Comparison of ENCODE assay signal across 13 cellular contexts in genomic region chr3:159855599-159856495, GRCh38. TPM values are rescaled to one million over a fixed set of nuclear protein-coding genes. Genes with fewer than 3 reads are reported as not detected.
DNase-seq lines count a peak whose midpoint lies in the region; ATAC-seq and TF ChIP-seq lines count a peak whose summit lies in the region.
"Had no signal": no experiment of that assay in that cellular context is flagged by ENCODE, and none has a peak within 500 bp of the region (broad histone marks: within the 10 kb centered on the region; RNA-seq: fewer than 3 reads in every experiment).

No MANE protein-coding gene starts in this region.

- H3K4me1 Mint-ChIP-seq in neural progenitor cell = peaks cover 87% of the 10 kb centered on the region
- peaks cover 5% of the 10 kb centered on the region for H3K4me1 Mint-ChIP-seq in activated CD4-positive, alpha-beta T cell treated with anti-CD3 and anti-CD28 coated beads, Interleukin-2, amount 10 ng/mL, durations not matched to agents 7 days and 5 days
- H3K4me1 Mint-ChIP-seq: activated CD8-positive, alpha-beta memory T cell treated with anti-CD3 and anti-CD28 coated beads, Interleukin-2, amount 10 ng/mL, durations not matched to agents 7 days and 5 days had no signal

- H3K27ac ChIP-seq in ACC112 (ENCODE audit: low read depth, low read length) = peak overlapping the region; percentile 30
- H3K27ac ChIP-seq in epithelial cell of prostate = peak overlapping the region; percentile 86
- H3K27ac ChIP-seq in neural progenitor cell = peak overlapping the region; percentile 76
- no peak overlapping the region for H3K27ac ChIP-seq in WERI-Rb-1
- H3K27ac ChIP-seq: ovary, testis had no signal

- DNase-seq in NCI-H69 (lab: John Stamatoyannopoulos, UW) = peak; percentile 27
- no peak for DNase-seq in epithelial cell of prostate (ENCODE audit: low read depth, low spot score)
- DNase-seq in neural progenitor cell (ENCODE audit: low spot score) = peak; percentile 33
- no peak for DNase-seq in WERI-Rb-1
- no peak for DNase-seq in activated CD4-positive, alpha-beta T cell treated with anti-CD3 and anti-CD28 coated beads, Interleukin-2, amount 10 ng/mL, durations not matched to agents 7 days and 5 days
- DNase-seq: activated CD8-positive, alpha-beta memory T cell treated with anti-CD3 and anti-CD28 coated beads, Interleukin-2, amount 10 ng/mL, durations not matched to agents 7 days and 5 days; ovary; stimulated activated CD4-positive, alpha-beta T cell treated with anti-CD3 and anti-CD28 coated beads, Interleukin-4, amount 100 ng/mL, for 24 hours; testis had no signal

- ATAC-seq in GM21576 (IDR thresholded peaks at IDR 0.05; ENCODE audit: unreplicated experiment) (no peak), GM18870 (IDR thresholded peaks at IDR 0.05; ENCODE audit: unreplicated experiment) (no peak)
- ATAC-seq: activated CD8-positive, alpha-beta memory T cell treated with anti-CD3 and anti-CD28 coated beads, Interleukin-2, amount 10 ng/mL, durations not matched to agents 7 days and 5 days had no signal

- peak overlapping the region; percentile 58 for H3K4me3 Mint-ChIP-seq in neural progenitor cell
- no peak overlapping the region for H3K4me3 Mint-ChIP-seq in activated CD4-positive, alpha-beta T cell treated with anti-CD3 and anti-CD28 coated beads, Interleukin-2, amount 10 ng/mL, durations not matched to agents 7 days and 5 days
- H3K4me3 Mint-ChIP-seq: activated CD8-positive, alpha-beta memory T cell treated with anti-CD3 and anti-CD28 coated beads, Interleukin-2, amount 10 ng/mL, durations not matched to agents 7 days and 5 days; IgD-negative memory B cell had no signal

- H3K4me3 ChIP-seq in ACC112 (ENCODE audit: low read depth, low read length) (0 out of 2 replicates have a peak overlapping the region, but pooled peaks have one; percentile 11), neural progenitor cell (no peak overlapping the region), WERI-Rb-1 (ENCODE audit: low read depth, low read length) (no peak overlapping the region)
- H3K4me3 ChIP-seq: ovary, testis had no signal

- H3K79me2 ChIP-seq in ACC112 (ENCODE audit: control insufficient read depth, insufficient read depth, low read length, unreplicated experiment) (peaks cover 47% of the 10 kb centered on the region), neural progenitor cell (ENCODE audit: low read depth) (peaks cover 61% of the 10 kb centered on the region)

- H3K9ac ChIP-seq in neural progenitor cell = no peak overlapping the region

- no peaks in the 10 kb centered on the region for H3K9me3 ChIP-seq in neural progenitor cell (ENCODE audit: low read depth)
- H3K9me3 ChIP-seq in WERI-Rb-1 (ENCODE audit: severe bottlenecking) = no peaks in the 10 kb centered on the region
- H3K9me3 ChIP-seq: ovary, testis had no signal

- H3K4me2 ChIP-seq in neural progenitor cell = peak overlapping the region; percentile 37

- H3K27me3 ChIP-seq in ACC112 (ENCODE audit: insufficient read depth, low read length) = no peaks in the 10 kb centered on the region
- H3K27me3 ChIP-seq in neural progenitor cell = no peaks in the 10 kb centered on the region
- no peaks in the 10 kb centered on the region for H3K27me3 ChIP-seq in WERI-Rb-1 (ENCODE audit: insufficient read depth, low read depth, severe bottlenecking)
- H3K27me3 ChIP-seq: ovary, testis had no signal

- H3F3A ChIP-seq in neural progenitor cell (ENCODE audit: low read depth) = peaks cover 26% of the 10 kb centered on the region

- CTCF ChIA-PET in activated CD4-positive, alpha-beta T cell treated with anti-CD3 and anti-CD28 coated beads, Interleukin-2, amount 10 ng/mL, durations not matched to agents 7 days and 5 days (lab: Charles Lee) = no interaction called here

- H3K27me3 Mint-ChIP-seq in neural progenitor cell (ENCODE audit: insufficient read depth, low read depth) = peaks cover 2% of the 10 kb centered on the region
- peaks cover 32% of the 10 kb centered on the region for H3K27me3 Mint-ChIP-seq in activated CD4-positive, alpha-beta T cell treated with anti-CD3 and anti-CD28 coated beads, Interleukin-2, amount 10 ng/mL, durations not matched to agents 7 days and 5 days

- no peaks in the 10 kb centered on the region for H3K9me3 Mint-ChIP-seq in neural progenitor cell
- no peaks in the 10 kb centered on the region for H3K9me3 Mint-ChIP-seq in activated CD4-positive, alpha-beta T cell treated with anti-CD3 and anti-CD28 coated beads, Interleukin-2, amount 10 ng/mL, durations not matched to agents 7 days and 5 days
- H3K9me3 Mint-ChIP-seq: IgD-negative memory B cell had no signal

- TF ChIP-seq CTCF in neural progenitor cell (IDR thresholded peaks at IDR 0.05) (no peak), WERI-Rb-1 (IDR thresholded peaks at IDR 0.05; ENCODE audit: low read depth, low read length) (no peak)

- H3K36me3 ChIP-seq in ACC112 (ENCODE audit: insufficient read depth, low read length) (no peaks in the 10 kb centered on the region), neural progenitor cell (no peaks in the 10 kb centered on the region), WERI-Rb-1 (no peaks in the 10 kb centered on the region)
- H3K36me3 ChIP-seq: ovary had no signal

- POLR2A ChIA-PET in activated CD4-positive, alpha-beta T cell treated with anti-CD3 and anti-CD28 coated beads, Interleukin-2, amount 10 ng/mL, durations not matched to agents 7 days and 5 days (lab: Charles Lee) = no interaction called here

- H3K27ac Mint-ChIP-seq in neural progenitor cell = peak overlapping the region; percentile 76
- H3K27ac Mint-ChIP-seq in activated CD4-positive, alpha-beta T cell treated with anti-CD3 and anti-CD28 coated beads, Interleukin-2, amount 10 ng/mL, durations not matched to agents 7 days and 5 days = no peak overlapping the region
- H3K27ac Mint-ChIP-seq: activated CD8-positive, alpha-beta memory T cell treated with anti-CD3 and anti-CD28 coated beads, Interleukin-2, amount 10 ng/mL, durations not matched to agents 7 days and 5 days; IgD-negative memory B cell had no signal

- H3K4me1 ChIP-seq in ACC112 (ENCODE audit: control insufficient read depth, insufficient read depth, low read length, unreplicated experiment) = peaks cover 62% of the 10 kb centered on the region
- peaks cover 74% of the 10 kb centered on the region for H3K4me1 ChIP-seq in neural progenitor cell
- H3K4me1 ChIP-seq: testis had no signal

- H3K36me3 Mint-ChIP-seq in neural progenitor cell = no peaks in the 10 kb centered on the region
- H3K36me3 Mint-ChIP-seq in activated CD4-positive, alpha-beta T cell treated with anti-CD3 and anti-CD28 coated beads, Interleukin-2, amount 10 ng/mL, durations not matched to agents 7 days and 5 days (ENCODE audit: low read depth) = no peaks in the 10 kb centered on the region
- H3K36me3 Mint-ChIP-seq: activated CD8-positive, alpha-beta memory T cell treated with anti-CD3 and anti-CD28 coated beads, Interleukin-2, amount 10 ng/mL, durations not matched to agents 7 days and 5 days; IgD-negative memory B cell had no signal

- H4K20me1 ChIP-seq in neural progenitor cell (ENCODE audit: low read depth) = peaks cover 21% of the 10 kb centered on the region

- H2AFZ ChIP-seq in ACC112 (ENCODE audit: low read length, unreplicated experiment) = no peak overlapping the region
- H2AFZ ChIP-seq in neural progenitor cell (replicated peaks) = no peak overlapping the region

RNA-seq across cellular contexts. Expression of gene SCHIP1, which starts 16.2 kb away (rescaled TPM):
- total RNA-seq in neural progenitor cell (ENCODE audit: low replicate concordance) = 31.2 and 41.5 TPM in 2 replicates
- total RNA-seq in activated CD4-positive, alpha-beta T cell treated with anti-CD3 and anti-CD28 coated beads, Interleukin-2, amount 10 ng/mL, durations not matched to agents 7 days and 5 days = under 1 TPM in 1 of 2 experiments, not detected in 1; 0.10 TPM

Comparison
In these comparisons a context has a peak if more than half of its experiments do, and no peak if none do; other contexts are left out.
1. DNase-seq: peak in NCI-H69 (single experiment) and neural progenitor cell (single experiment); none in epithelial cell of prostate (single experiment), WERI-Rb-1 (single experiment) and activated CD4-positive, alpha-beta T cell treated with anti-CD3 and anti-CD28 coated beads, Interleukin-2, amount 10 ng/mL, durations not matched to agents 7 days and 5 days (single experiment).
2. RNA of gene SCHIP1, which starts 16.2 kb away (total RNA-seq): 31.2 to 41.5 TPM in neural progenitor cell; 0.10 TPM in activated CD4-positive, alpha-beta T cell treated with anti-CD3 and anti-CD28 coated beads, Interleukin-2, amount 10 ng/mL, durations not matched to agents 7 days and 5 days; every median in the first group is over 10 times any median in the second.